Comparison of ENCODE assay signal across 9 cellular contexts in the genomic region with DNA sequence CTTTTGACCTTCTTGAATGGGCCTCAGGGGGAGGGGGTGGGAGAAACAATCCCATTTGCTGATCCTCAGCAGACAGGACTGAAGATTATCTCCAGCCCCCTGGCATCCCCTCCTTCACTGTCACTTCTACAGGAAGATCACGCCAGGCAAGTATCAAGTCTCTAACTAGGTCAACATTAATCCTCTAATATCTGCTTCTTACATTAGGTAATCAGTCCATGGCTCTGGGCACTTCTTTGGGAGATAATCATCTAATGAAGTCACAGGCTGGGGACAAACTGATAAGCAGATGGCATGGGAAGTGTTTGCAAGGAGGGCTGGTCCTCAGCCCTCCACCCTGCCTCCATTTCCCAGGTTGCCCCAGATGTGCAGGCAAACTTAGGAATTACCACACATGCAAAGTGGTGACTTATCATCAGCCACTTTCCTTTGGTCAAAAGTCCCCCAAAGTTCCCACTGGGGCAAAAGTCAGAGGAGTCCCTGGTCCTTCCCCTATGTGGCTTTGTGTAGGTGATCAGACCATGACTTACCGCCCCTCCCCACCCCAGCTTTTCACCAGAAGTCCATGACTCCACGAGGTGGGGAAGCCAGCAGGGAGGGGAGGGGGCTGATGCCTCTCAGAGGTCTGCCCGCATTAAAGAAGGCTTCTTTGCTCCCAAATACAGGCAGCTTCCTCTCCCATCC.
DNase-seq lines count a peak whose midpoint lies in the region; ATAC-seq and TF ChIP-seq lines count a peak whose summit lies in the region.
"Had no signal": no experiment of that assay in that cellular context is flagged by ENCODE, and none has a peak within 500 bp of the region (broad histone marks: within the 10 kb centered on the region; RNA-seq: fewer than 3 reads in every experiment).

No MANE protein-coding gene starts in this region.

- ATAC-seq in HG02678 (IDR thresholded peaks at IDR 0.05; ENCODE audit: unreplicated experiment): peak; percentile 40
- no peak for ATAC-seq in HG03280 (IDR thresholded peaks at IDR 0.05; ENCODE audit: unreplicated experiment)
- no peak for ATAC-seq in HG03097 (IDR thresholded peaks at IDR 0.05; ENCODE audit: low FRiP score, unreplicated experiment)

- peaks cover 69% of the 10 kb centered on the region for H3K4me1 Mint-ChIP-seq in activated naive CD8-positive, alpha-beta T cell (ENCODE audit: low read depth)

- no peaks in the 10 kb centered on the region for H3K27me3 Mint-ChIP-seq in activated naive CD8-positive, alpha-beta T cell

- peak overlapping the region; percentile 98 for H3K27ac Mint-ChIP-seq in activated naive CD8-positive, alpha-beta T cell

- peaks cover 62% of the 10 kb centered on the region for H3K36me3 Mint-ChIP-seq in activated naive CD8-positive, alpha-beta T cell

- H3K4me3 ChIP-seq in GM12865 (ENCODE audit: low read depth, low read length) (peak overlapping the region; percentile 62), skin epidermis (no peak overlapping the region)

- peak; percentile 68 for DNase-seq in GM12865 (ENCODE audit: low read depth)
- no peak for DNase-seq in DMS79 treated with DMSO at 0.1 percent for 48 hours (lab: John Stamatoyannopoulos, UW)
- DNase-seq in AG08395 (ENCODE audit: low spot score): no peak

- no peak for TF ChIP-seq CTCF in GM12865 (IDR thresholded peaks at IDR 0.05; ENCODE audit: insufficient read depth, low read depth, low read length, missing control alignments)

- H3K9me3 Mint-ChIP-seq in activated naive CD8-positive, alpha-beta T cell (ENCODE audit: low read depth): no peaks in the 10 kb centered on the region

- H3K27ac ChIP-seq in skin epidermis: peak overlapping the region in 18 of 21 experiments; percentile 17 to 100 (median 70)
- H3K27ac ChIP-seq: epithelial cell of prostate had no signal

- peak overlapping the region; percentile 94 for H3K4me3 Mint-ChIP-seq in activated naive CD8-positive, alpha-beta T cell
